Comparison of ENCODE assay signal across 8 cellular contexts in the genomic region with DNA sequence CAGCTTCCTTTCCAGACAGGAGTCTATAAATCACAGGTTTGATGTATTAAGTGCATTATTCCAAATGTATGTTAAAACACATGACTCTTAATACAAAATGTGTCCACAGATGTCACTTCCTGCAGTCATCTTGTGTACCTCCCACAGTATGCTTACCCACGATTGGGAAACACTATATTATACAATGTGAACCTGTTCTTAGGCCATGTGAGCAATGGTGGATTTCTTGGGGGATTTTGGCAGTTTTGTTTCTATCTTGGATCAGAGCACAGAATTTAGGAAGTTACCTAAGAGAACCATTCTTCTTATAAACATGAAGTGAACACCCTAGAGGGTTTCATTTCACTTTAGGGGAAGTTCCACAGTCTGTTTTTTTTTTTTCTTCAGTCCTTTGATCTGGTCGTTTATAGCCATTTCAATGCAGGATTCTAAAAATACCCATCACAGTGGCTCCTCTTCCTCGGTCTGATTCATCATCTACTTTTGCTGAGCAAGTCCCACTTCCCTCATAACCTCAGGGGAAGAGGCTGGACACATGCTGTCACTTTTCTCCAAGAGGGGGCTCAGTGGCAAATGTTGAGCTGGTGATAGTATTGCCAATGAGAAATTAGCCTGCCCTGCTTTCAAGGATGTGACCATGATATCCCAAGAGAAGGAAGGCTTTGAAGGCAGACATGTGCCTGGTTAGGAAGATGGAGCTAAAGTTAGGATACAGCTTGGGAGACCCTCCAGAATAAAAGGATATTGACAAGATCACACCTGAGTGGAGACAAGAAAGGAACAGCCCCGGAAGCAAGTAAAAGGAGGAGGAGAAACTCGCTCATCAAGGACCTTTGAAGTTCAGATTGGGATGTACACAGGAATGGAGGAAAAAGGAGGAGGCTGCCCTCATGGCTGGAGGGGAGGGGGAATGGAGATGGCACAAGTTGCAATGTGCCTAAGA. TPM values are rescaled to one million over a fixed set of nuclear protein-coding genes. Genes with fewer than 3 reads are reported as not detected.
DNase-seq lines count a peak whose midpoint lies in the region; ATAC-seq and TF ChIP-seq lines count a peak whose summit lies in the region.

No MANE protein-coding gene starts in this region.

- H3K4me3 ChIP-seq in mucosa of descending colon: no peak overlapping the region

- H4K91ac ChIP-seq in H9 (ENCODE audit: insufficient read length, low read depth, low read length): no peak overlapping the region

- WGBS in H9 (ENCODE audit: extremely low coverage, insufficient read length, low lambda C conversion rate): no CpG with 5 or more reads among the region's 5 CpGs

- no peaks in the 10 kb centered on the region for H3K9me3 Mint-ChIP-seq in H9

- no peaks in the 10 kb centered on the region for H3K79me1 ChIP-seq in H9 (ENCODE audit: insufficient read depth, low read depth, low read length, poor library complexity, severe bottlenecking)

- no peak overlapping the region for H2BK15ac ChIP-seq in H9 (ENCODE audit: low read depth, low read length)

- H3K4me1 ChIP-seq in mucosa of descending colon (ENCODE audit: low read depth): no peaks in the 10 kb centered on the region
- no peaks in the 10 kb centered on the region for H3K4me1 ChIP-seq in H9 (ENCODE audit: insufficient read depth, low read length)

- peaks cover 10% of the 10 kb centered on the region for H3K27me3 Mint-ChIP-seq in H9 (ENCODE audit: low read depth)

- H2BK5ac ChIP-seq in H9 (ENCODE audit: insufficient read length, low read length): no peak overlapping the region

- no peaks in the 10 kb centered on the region for H3K9me3 ChIP-seq in mucosa of descending colon
- no peaks in the 10 kb centered on the region for H3K9me3 ChIP-seq in H9 (ENCODE audit: control insufficient read depth, low read depth, low read length)

- no peak overlapping the region for H3K27ac ChIP-seq in H9 (ENCODE audit: insufficient read length, low read depth, low read length)

- no peak overlapping the region for H3K18ac ChIP-seq in H9 (ENCODE audit: insufficient read length, low read depth, low read length)

- no peak overlapping the region for H4K8ac ChIP-seq in H9 (replicated peaks; ENCODE audit: insufficient read length, low read depth, low read length)

- no peaks in the 10 kb centered on the region for H3K27me3 ChIP-seq in H9 (ENCODE audit: insufficient read depth, low read length)

- H3T11ph ChIP-seq in H9 (ENCODE audit: low read length): no peak overlapping the region

- no peak overlapping the region for H4K5ac ChIP-seq in H9 (ENCODE audit: insufficient read length, low read depth, low read length)

- H2BK20ac ChIP-seq in H9 (ENCODE audit: low read depth, low read length, poor library complexity, severe bottlenecking): no peak overlapping the region

- TF ChIP-seq CTCF in mucosa of descending colon (IDR thresholded peaks at IDR 0.05) (no peak), H9 (conservative IDR thresholded peaks at IDR 0.05) (no peak)

- H2BK12ac ChIP-seq in H9 (ENCODE audit: insufficient read length, low read depth, low read length): no peak overlapping the region

- H2BK120ac ChIP-seq in H9 (ENCODE audit: low read depth, low read length, poor library complexity, severe bottlenecking): no peak overlapping the region

- no peak overlapping the region for H3K4ac ChIP-seq in H9 (ENCODE audit: low read depth, low read length)

- no peak overlapping the region for H3K4me2 ChIP-seq in H9 (ENCODE audit: insufficient read depth, insufficient read length, low read length)

- peaks cover 3 to 4% of the 10 kb centered on the region in 2 experiments for H3K4me1 Mint-ChIP-seq in H9

- ATAC-seq in GM18508 (IDR thresholded peaks at IDR 0.05; ENCODE audit: insufficient read depth, unreplicated experiment) (peak; percentile 41), HG02588 (IDR thresholded peaks at IDR 0.05; ENCODE audit: unreplicated experiment) (peak; percentile 44), mucosa of descending colon (peak; percentile 54), GM19455 (IDR thresholded peaks at IDR 0.05; ENCODE audit: unreplicated experiment) (no peak)

- H3K14ac ChIP-seq in H9 (ENCODE audit: insufficient read depth, low read length): no peak overlapping the region

- no peak overlapping the region for H2AFZ ChIP-seq in H9 (ENCODE audit: low read length)

- H3K27ac Mint-ChIP-seq in H9: no peak overlapping the region; a peak in 1 of 7 replicates

- no peaks in the 10 kb centered on the region for H3K36me3 ChIP-seq in mucosa of descending colon (ENCODE audit: low read depth)

- no peak overlapping the region for H3K4me3 Mint-ChIP-seq in H9

- H3K23me2 ChIP-seq in H9 (ENCODE audit: insufficient read length, low read depth, low read length, poor library complexity, severe bottlenecking): no peaks in the 10 kb centered on the region

- intact Hi-C loops in mucosa of descending colon (cut with DNase I, micrococcal nuclease): no loop called here

- no peak overlapping the region for H3K9ac ChIP-seq in H9 (ENCODE audit: extremely low read depth, insufficient read length, low read length)

- H3K36me3 Mint-ChIP-seq in H9 (ENCODE audit: insufficient read depth in 1 of 3, low read depth in 3 of 3): no peaks in the 10 kb centered on the region

- H3K23ac ChIP-seq in H9 (ENCODE audit: insufficient read length, low read depth, low read length): no peak overlapping the region

- H2AK5ac ChIP-seq in H9 (ENCODE audit: insufficient read length, low read length): no peak overlapping the region

- H3K79me2 ChIP-seq in H9 (ENCODE audit: insufficient read depth, low read length): no peaks in the 10 kb centered on the region

- DNase-seq in MV-4-11 (lab: John Stamatoyannopoulos, UW): peak; percentile 99
- no peak for DNase-seq in mucosa of descending colon
- no peak for DNase-seq in NCI-H345 (lab: John Stamatoyannopoulos, UW)
- no peak for DNase-seq in epidermal melanocyte (ENCODE audit: insufficient read length, low spot score)
- no peak for DNase-seq in H9

- H4K20me1 ChIP-seq in H9 (ENCODE audit: control insufficient read depth, insufficient read depth, insufficient read length): no peaks in the 10 kb centered on the region

- H3K56ac ChIP-seq in H9 (ENCODE audit: insufficient read length, low read depth, low read length): no peak overlapping the region

RNA-seq across cellular contexts. Expression of gene PLEK, which starts 22.6 kb away (rescaled TPM):
- total RNA-seq in mucosa of descending colon (10 to 100 TPM in 2 of 3 donors, 1 to 10 TPM in 1; 4.8 to 16.0 (median 13.8) TPM), H9 (2021) (not detected in 2 replicates)
